8 cellular contexts compared by ENCODE assay signal in genomic region chr19:8308891-8309291, GRCh38. TPM values are rescaled to one million over a fixed set of nuclear protein-coding genes. Genes with fewer than 3 reads are reported as not detected.
DNase-seq lines count a peak whose midpoint lies in the region; ATAC-seq, FAIRE-seq and TF ChIP-seq lines count a peak whose summit lies in the region.

No MANE protein-coding gene starts in this region.

- peak overlapping the region; percentile 60 to 91 (median 75) for H3K4me3 ChIP-seq in dorsolateral prefrontal cortex
- H3K4me3 ChIP-seq in naive thymus-derived CD4-positive, alpha-beta T cell (ENCODE audit: low read length) = peak overlapping the region; percentile 83

- H3K36me3 ChIP-seq in naive thymus-derived CD4-positive, alpha-beta T cell (ENCODE audit: control insufficient read depth in 2 of 3, insufficient read depth in 3 of 3, low read length in 3 of 3) = peaks cover 0 to 50% (median 0%) of the 10 kb centered on the region in 3 experiments

- peak overlapping the region in 8 of 9 donors; percentile 79 to 97 (median 92) for H3K27ac Mint-ChIP-seq in naive thymus-derived CD4-positive, alpha-beta T cell

- peaks cover 20 to 22% of the 10 kb centered on the region in 2 donors for H3K4me1 ChIP-seq in naive thymus-derived CD4-positive, alpha-beta T cell (ENCODE audit: control insufficient read depth in 2 of 2, insufficient read depth in 2 of 2, low read length in 2 of 2)

- H3K27me3 Mint-ChIP-seq in naive thymus-derived CD4-positive, alpha-beta T cell = no peaks in the 10 kb centered on the region

- H3K36me3 Mint-ChIP-seq in naive thymus-derived CD4-positive, alpha-beta T cell = peaks cover 0 to 14% (median 0%) of the 10 kb centered on the region in 5 donors

- H3K27me3 ChIP-seq in dorsolateral prefrontal cortex = no peaks in the 10 kb centered on the region
- no peaks in the 10 kb centered on the region for H3K27me3 ChIP-seq in naive thymus-derived CD4-positive, alpha-beta T cell (ENCODE audit: control insufficient read depth in 2 of 2, insufficient read depth in 2 of 2, low read length in 2 of 2)

- CTCF ChIA-PET in naive thymus-derived CD4-positive, alpha-beta T cell (lab: Charles Lee) = interaction anchor here (1.1 kb wide), 1 partner anchor 11 kb away, joined by 5 read pairs; no protein-coding TSS in a partner anchor

- no peaks in the 10 kb centered on the region for H3K9me3 Mint-ChIP-seq in naive thymus-derived CD4-positive, alpha-beta T cell

- DNase-seq in stimulated activated CD4-positive, alpha-beta T cell treated with anti-CD3 and anti-CD28 coated beads, Interleukin-4, amount 100 ng/mL, for 24 hours = peak; percentile 2
- DNase-seq in stimulated activated CD4-positive, alpha-beta T cell treated with anti-CD3 and anti-CD28 coated beads, Interleukin-2, amount 100 ng/mL, for 48 hours = no peak
- DNase-seq in dorsolateral prefrontal cortex = peak in 4 of 10 donors; percentile 20 to 33 (median 29)
- DNase-seq in naive thymus-derived CD4-positive, alpha-beta T cell = no peak
- DNase-seq in D721Med (ENCODE audit: insufficient read length, low spot score) = no peak
- DNase-seq in hypothalamus (lab: John Stamatoyannopoulos, UW) = no peak

- no peak for FAIRE-seq in D721Med (lab: Jason Lieb, UNC)

- POLR2A ChIA-PET in naive thymus-derived CD4-positive, alpha-beta T cell (lab: Charles Lee) = interaction anchor here (0.9 to 4.8 kb wide), 2 partner anchors 9 to 13 kb away, joined by 3 to 31 read pairs; partner anchors contain the start of genes NDUFA7 and RPS28

- intact Hi-C loops in dorsolateral prefrontal cortex (cut with DNase I) = loop anchor here in 1 of 2 donors (1.0 kb wide), 1 partner anchor 11 kb away; no protein-coding TSS in a partner anchor
- intact Hi-C loops in naive thymus-derived CD4-positive, alpha-beta T cell (cut with micrococcal nuclease) = loop anchor here (1.0 to 10.0 kb wide), 7 partner anchors 12 to 1114 kb away; partner anchors contain the start of genes NDUFA7 (in 2 of the 2), RAB11B (in 2 of the 2), RPS28 (in 2 of the 2) and PNPLA6 (in 1 of the 2)

- H3K4me1 Mint-ChIP-seq in naive thymus-derived CD4-positive, alpha-beta T cell = peaks cover 18 to 38% (median 35%) of the 10 kb centered on the region in 7 donors

- TF ChIP-seq CTCF in dorsolateral prefrontal cortex (IDR thresholded peaks at IDR 0.05 in 54 of 56, conservative IDR thresholded peaks at IDR 0.05 in 2 of 56; ENCODE audit: low read depth in 1 of 56, partially characterized antibody in 56 of 56) = no peak
- TF ChIP-seq CTCF in D721Med (IDR thresholded peaks at IDR 0.05; ENCODE audit: insufficient read depth, missing control alignments) = no peak

- ATAC-seq in naive thymus-derived CD4-positive, alpha-beta T cell = no peak
- ATAC-seq in HG02798 (IDR thresholded peaks at IDR 0.05; ENCODE audit: poor library complexity, unreplicated experiment) (no peak), HG02623 (IDR thresholded peaks at IDR 0.05; ENCODE audit: unreplicated experiment) (no peak)

- peak overlapping the region; percentile 89 to 97 (median 92) for H3K4me3 Mint-ChIP-seq in naive thymus-derived CD4-positive, alpha-beta T cell

- no peaks in the 10 kb centered on the region for H3K9me3 ChIP-seq in naive thymus-derived CD4-positive, alpha-beta T cell (ENCODE audit: control insufficient read depth in 2 of 3, low read length in 3 of 3)

- peak overlapping the region in 14 of 59 donors; percentile 2 to 85 (median 72) for H3K27ac ChIP-seq in dorsolateral prefrontal cortex
- H3K27ac ChIP-seq in naive thymus-derived CD4-positive, alpha-beta T cell (ENCODE audit: low read depth, low read length) = peak overlapping the region; percentile 89

RNA-seq across cellular contexts. Expression of gene CD320, which starts 0.7 kb away (rescaled TPM):
- total RNA-seq in dorsolateral prefrontal cortex = 10 to 100 TPM; 20.4 to 47.3 (median 28.9) TPM
- total RNA-seq in naive thymus-derived CD4-positive, alpha-beta T cell = 10 to 100 TPM; 20.5 to 52.0 (median 27.2) TPM
- 10 to 100 TPM; 42.2 to 44.0 TPM for polyA plus RNA-seq in naive thymus-derived CD4-positive, alpha-beta T cell

RNA-seq across cellular contexts. Expression of gene NDUFA7, which starts 12.3 kb away (rescaled TPM):
- total RNA-seq in dorsolateral prefrontal cortex = 10 to 100 TPM; 16.2 to 82.8 (median 42.0) TPM
- total RNA-seq in naive thymus-derived CD4-positive, alpha-beta T cell = 10 to 100 TPM; 16.8 to 50.3 (median 30.0) TPM
- polyA plus RNA-seq in naive thymus-derived CD4-positive, alpha-beta T cell = 100 to 1,000 TPM; 108 to 121 TPM

RNA-seq across cellular contexts. Expression of gene RPS28, which starts 12.4 kb away (rescaled TPM):
- 100 to 1,000 TPM; 395 to 973 (median 613) TPM for total RNA-seq in dorsolateral prefrontal cortex
- total RNA-seq in naive thymus-derived CD4-positive, alpha-beta T cell = 1,000 to 10,000 TPM; 2,319 to 4,111 (median 3,327) TPM
- polyA plus RNA-seq in naive thymus-derived CD4-positive, alpha-beta T cell = 1,000 to 10,000 TPM; 3,564 to 3,677 TPM

RNA-seq across cellular contexts. Expression of gene KANK3, which starts 34.2 kb away (rescaled TPM):
- total RNA-seq in dorsolateral prefrontal cortex = 10 to 100 TPM in 66 of 120 experiments, 1 to 10 TPM in 54; 4.7 to 29.3 (median 10.7) TPM
- total RNA-seq in naive thymus-derived CD4-positive, alpha-beta T cell = 1 to 10 TPM; 1.3 to 4.4 (median 1.8) TPM
- under 1 TPM; 0.52 to 0.72 TPM for polyA plus RNA-seq in naive thymus-derived CD4-positive, alpha-beta T cell

RNA-seq across cellular contexts. Expression of gene ANGPTL4, which starts 55.1 kb away (rescaled TPM):
- total RNA-seq in dorsolateral prefrontal cortex = 100 to 1,000 TPM in 14 of 120 experiments, 10 to 100 TPM in 104, 1 to 10 TPM in 2; 5.9 to 298 (median 35.7) TPM
- total RNA-seq in naive thymus-derived CD4-positive, alpha-beta T cell = 1 to 10 TPM in 1 of 5 experiments, not detected in 4; 1.1 TPM
- not detected for polyA plus RNA-seq in naive thymus-derived CD4-positive, alpha-beta T cell
